In the genomic region with DNA sequence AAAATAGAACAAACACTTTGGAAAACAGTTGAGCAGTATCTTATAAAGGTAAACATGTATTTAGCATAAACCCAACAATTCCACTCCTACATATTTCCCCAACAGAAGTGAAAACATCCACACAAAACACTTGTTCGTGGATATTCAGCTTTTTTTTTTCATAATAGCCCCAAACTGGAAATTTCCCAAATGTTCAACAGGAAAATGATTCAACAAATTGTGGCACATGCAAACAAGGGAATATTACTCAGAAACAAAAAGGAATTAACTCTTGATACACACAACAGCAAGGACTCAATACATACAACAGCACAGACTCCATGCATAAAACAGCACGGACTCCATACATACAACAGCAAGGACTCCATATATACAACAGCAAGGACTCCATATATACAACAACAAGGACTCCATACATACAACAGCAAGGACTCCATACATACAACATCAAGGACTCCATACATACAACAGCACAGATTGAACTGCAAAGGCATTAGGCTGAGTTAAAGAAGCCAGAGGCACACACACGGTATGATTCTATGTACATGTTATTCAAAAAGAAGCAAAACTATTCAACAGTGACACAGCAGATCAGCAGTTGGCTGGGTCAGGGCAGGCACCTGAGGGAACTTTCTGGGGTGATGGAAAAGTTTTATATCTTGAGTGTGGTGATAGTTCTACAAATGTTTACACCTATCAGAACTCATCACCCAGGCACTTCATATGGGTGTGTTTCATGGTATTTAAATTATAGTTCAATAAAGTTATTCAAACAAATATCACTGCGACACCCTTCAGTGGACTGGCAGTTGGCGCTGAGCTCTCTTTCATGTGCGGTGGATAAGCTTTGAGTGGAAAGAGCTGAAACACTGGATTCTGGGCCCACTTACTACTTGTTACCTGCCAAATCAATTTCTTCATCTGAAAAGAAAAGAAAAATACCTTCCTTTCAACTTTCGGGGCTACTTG, we compare ENCODE assay signal across 16 cellular contexts. TPM values are rescaled to one million over a fixed set of nuclear protein-coding genes. Genes with fewer than 3 reads are reported as not detected.
DNase-seq lines count a peak whose midpoint lies in the region; ATAC-seq, FAIRE-seq and TF ChIP-seq lines count a peak whose summit lies in the region.
"Had no signal": no experiment of that assay in that cellular context is flagged by ENCODE, and none has a peak within 500 bp of the region (broad histone marks: within the 10 kb centered on the region; RNA-seq: fewer than 3 reads in every experiment).

No MANE protein-coding gene starts in this region.

- DNase-seq in heart right ventricle, result no peak
- DNase-seq in left ventricle myocardium superior, result no peak
- DNase-seq in astrocyte (ENCODE audit: low read depth), result no peak
- DNase-seq in mesothelial cell of epicardium (ENCODE audit: low spot score in 2 of 2, unreplicated experiment in 2 of 2), result no peak
- no peak for DNase-seq in uterus
- DNase-seq in lower leg skin (ENCODE audit: low spot score in 2 of 2), result no peak
- no peak for DNase-seq in foreskin fibroblast
- DNase-seq in mesendoderm, result no peak
- DNase-seq: DND-41, H7, NCI-H1092, PC-9, T-helper 9 cell had no signal

- no peak overlapping the region for H2AK5ac ChIP-seq in mesendoderm (ENCODE audit: low read length)

- H3K56ac ChIP-seq in mesendoderm (ENCODE audit: low read length), result no peak overlapping the region

- TF ChIP-seq CTCF in heart right ventricle (IDR thresholded peaks at IDR 0.05), result no peak
- TF ChIP-seq CTCF in astrocyte (IDR thresholded peaks at IDR 0.05; ENCODE audit: insufficient read depth, low read depth, low read length), result no peak
- TF ChIP-seq CTCF in mesothelial cell of epicardium (IDR thresholded peaks at IDR 0.05; ENCODE audit: unreplicated experiment), result no peak
- TF ChIP-seq CTCF in uterus (IDR thresholded peaks at IDR 0.05), result no peak
- no peak for TF ChIP-seq CTCF in lower leg skin (IDR thresholded peaks at IDR 0.05)
- TF ChIP-seq CTCF in foreskin fibroblast (IDR thresholded peaks at IDR 0.05; ENCODE audit: low read depth, low read length), result no peak

- ATAC-seq in heart right ventricle (no peak), left ventricle myocardium superior (no peak)

- no peak overlapping the region for H4K5ac ChIP-seq in mesendoderm (ENCODE audit: low read length)

- H3K27ac ChIP-seq in heart right ventricle, result peak overlapping the region in 6 of 10 donors; percentile 11 to 67 (median 31)
- H3K27ac ChIP-seq in astrocyte (ENCODE audit: low read depth, low read length), result peak overlapping the region; percentile 75
- H3K27ac ChIP-seq in uterus, result peak overlapping the region; percentile 57 to 68
- no peak overlapping the region for H3K27ac ChIP-seq in mesendoderm (ENCODE audit: low read depth, low read length)
- H3K27ac ChIP-seq: PC-9, vagina had no signal

- H3K27me3 ChIP-seq in heart right ventricle, result no peaks in the 10 kb centered on the region
- no peaks in the 10 kb centered on the region for H3K27me3 ChIP-seq in astrocyte (ENCODE audit: insufficient read depth, low read length)
- no peaks in the 10 kb centered on the region for H3K27me3 ChIP-seq in uterus
- no peaks in the 10 kb centered on the region for H3K27me3 ChIP-seq in mesendoderm (ENCODE audit: insufficient read depth, low read length, poor library complexity)
- H3K27me3 ChIP-seq: vagina had no signal

- peaks cover 0 to 41% (median 0%) of the 10 kb centered on the region in 9 donors for H3K36me3 ChIP-seq in heart right ventricle
- peaks cover 4% of the 10 kb centered on the region for H3K36me3 ChIP-seq in astrocyte (ENCODE audit: insufficient read depth, low read length)
- no peaks in the 10 kb centered on the region for H3K36me3 ChIP-seq in uterus
- H3K36me3 ChIP-seq in mesendoderm (ENCODE audit: control insufficient read depth, insufficient read depth, low read length), result no peaks in the 10 kb centered on the region
- H3K36me3 ChIP-seq: vagina had no signal

- no peak overlapping the region for H3K4me3 ChIP-seq in heart right ventricle
- H3K4me3 ChIP-seq in astrocyte (ENCODE audit: insufficient read depth, low read depth, low read length), result no peak overlapping the region
- no peak overlapping the region for H3K4me3 ChIP-seq in uterus
- no peak overlapping the region for H3K4me3 ChIP-seq in lower leg skin (ENCODE audit: low read depth, poor library complexity, severe bottlenecking)
- H3K4me3 ChIP-seq in foreskin fibroblast (ENCODE audit: low read depth in 1 of 2, low read length in 2 of 2), result no peak overlapping the region
- H3K4me3 ChIP-seq in mesendoderm (ENCODE audit: low read length), result no peak overlapping the region
- H3K4me3 ChIP-seq: PC-9, vagina had no signal

- peak overlapping the region; percentile 29 for H3K9ac ChIP-seq in astrocyte (ENCODE audit: low read length)
- no peak overlapping the region for H3K9ac ChIP-seq in mesendoderm (ENCODE audit: low read length)

- H3K4ac ChIP-seq in mesendoderm (ENCODE audit: low read depth, low read length), result no peak overlapping the region

- no peaks in the 10 kb centered on the region for H3K9me3 ChIP-seq in heart right ventricle
- H3K9me3 ChIP-seq in astrocyte (ENCODE audit: insufficient read depth, low read depth, low read length), result no peaks in the 10 kb centered on the region
- H3K9me3 ChIP-seq in uterus, result no peaks in the 10 kb centered on the region
- H3K9me3 ChIP-seq: vagina had no signal

- H2BK120ac ChIP-seq in mesendoderm (ENCODE audit: low read depth, low read length), result no peak overlapping the region

- H3K79me1 ChIP-seq in mesendoderm (ENCODE audit: low read length), result no peaks in the 10 kb centered on the region

- H3K36me3 Mint-ChIP-seq in astrocyte (ENCODE audit: low read depth, unreplicated experiment) (peaks cover 27% of the 10 kb centered on the region), mesothelial cell of epicardium (no peaks in the 10 kb centered on the region)

- no peak overlapping the region for H3K18ac ChIP-seq in mesendoderm (ENCODE audit: low read length)

- H3K4me1 ChIP-seq in heart right ventricle, result peaks cover 8 to 72% (median 51%) of the 10 kb centered on the region in 9 donors
- peaks cover 53% of the 10 kb centered on the region for H3K4me1 ChIP-seq in astrocyte (ENCODE audit: insufficient read depth, low read length)
- peaks cover 0 to 10% of the 10 kb centered on the region in 2 donors for H3K4me1 ChIP-seq in uterus
- peaks cover 8% of the 10 kb centered on the region for H3K4me1 ChIP-seq in mesendoderm (ENCODE audit: control insufficient read depth, low read depth, low read length)

- WGBS in heart right ventricle, 2 donors, result 88 to 89% methylated on average over 7 of the region's 7 CpGs
- 85 to 87% methylated on average over 7 of the region's 7 CpGs for WGBS in lower leg skin, 2 donors
- WGBS in mesendoderm (ENCODE audit: extremely low coverage, insufficient coverage, low lambda C conversion rate), result no CpG with 5 or more reads among the region's 7 CpGs

- peak overlapping the region; percentile 2 for H3K4me3 Mint-ChIP-seq in astrocyte (ENCODE audit: unreplicated experiment)
- no peak overlapping the region for H3K4me3 Mint-ChIP-seq in mesothelial cell of epicardium

- H3K27me3 Mint-ChIP-seq in astrocyte (ENCODE audit: low read depth, unreplicated experiment) (no peaks in the 10 kb centered on the region), mesothelial cell of epicardium (ENCODE audit: low read depth) (peaks cover 6% of the 10 kb centered on the region)

- H2BK5ac ChIP-seq in mesendoderm (ENCODE audit: low read length), result no peak overlapping the region

- intact Hi-C loops in heart right ventricle (cut with DNase I), result no loop called here
- intact Hi-C loops in left ventricle myocardium superior (cut with micrococcal nuclease), result no loop called here
- intact Hi-C loops in uterus (cut with DNase I; ENCODE audit: low total_unique reads), result no loop called here
- intact Hi-C loops in lower leg skin (cut with DNase I; ENCODE audit: low total_unique reads), result no loop called here

- H3K4me1 Mint-ChIP-seq in astrocyte (ENCODE audit: low read depth, unreplicated experiment) (peaks cover 61% of the 10 kb centered on the region), mesothelial cell of epicardium (peaks cover 48% of the 10 kb centered on the region)

- H3K79me2 ChIP-seq in astrocyte (ENCODE audit: insufficient read depth, low read length) (peaks cover 51% of the 10 kb centered on the region), mesendoderm (ENCODE audit: control insufficient read depth, insufficient read depth, low read length) (no peaks in the 10 kb centered on the region)

- H2BK15ac ChIP-seq in mesendoderm (replicated peaks; ENCODE audit: low read depth), result no peak overlapping the region

- no peaks in the 10 kb centered on the region for H4K20me1 ChIP-seq in astrocyte (ENCODE audit: insufficient read depth, low read length)

- no peak overlapping the region for H2AFZ ChIP-seq in astrocyte (ENCODE audit: low read depth, low read length)
- H2AFZ ChIP-seq: PC-9 had no signal

- no peak for FAIRE-seq in astrocyte (lab: Jason Lieb, UNC)
- FAIRE-seq: GM12892, GM19239 had no signal

- no peak for TF ChIP-seq POLR2A in uterus (IDR thresholded peaks at IDR 0.05)
- TF ChIP-seq POLR2A in lower leg skin (IDR thresholded peaks at IDR 0.05), result no peak

- no peaks in the 10 kb centered on the region for H3K9me3 Mint-ChIP-seq in astrocyte (ENCODE audit: unreplicated experiment)
- H3K9me3 Mint-ChIP-seq in mesothelial cell of epicardium, result no peaks in the 10 kb centered on the region

- H3K4me2 ChIP-seq in astrocyte (ENCODE audit: low read length) (peak overlapping the region; percentile 69), mesendoderm (ENCODE audit: low read length) (no peak overlapping the region)
- H3K4me2 ChIP-seq: PC-9 had no signal

- H4K8ac ChIP-seq in mesendoderm (ENCODE audit: low read depth, low read length), result no peak overlapping the region

- H3K23ac ChIP-seq in mesendoderm (ENCODE audit: low read length), result no peak overlapping the region

- H3K27ac Mint-ChIP-seq in astrocyte (ENCODE audit: unreplicated experiment) (peak overlapping the region; percentile 97), mesothelial cell of epicardium (peak overlapping the region; percentile 32)

RNA-seq across cellular contexts. Expression of a gene that starts 28.2 kb away (rescaled TPM):
- 10 to 100 TPM; 17.4 to 32.2 (median 24.0) TPM for total RNA-seq in heart right ventricle
- 10 to 100 TPM; 20.5 to 25.9 TPM for polyA plus RNA-seq in heart right ventricle
- 25.0 TPM for total RNA-seq in left ventricle myocardium superior
- 49.5 and 56.8 TPM in 2 replicates for total RNA-seq in astrocyte
- total RNA-seq in mesothelial cell of epicardium, result 10.0 to 11.0 TPM (median 10.2 TPM) in 3 replicates
- total RNA-seq in uterus, result 100 to 1,000 TPM in 1 of 4 donors, 10 to 100 TPM in 3; 32.0 to 187 (median 47.6) TPM
- total RNA-seq in lower leg skin, result 10 to 100 TPM; 11.2 to 39.5 (median 25.6) TPM
- 6.8 TPM for polyA plus RNA-seq in mesendoderm (2013, experiment 1 of 2)
- 7.0 TPM for polyA plus RNA-seq in mesendoderm (2013, experiment 2 of 2)
